In genomic region chr16:70529051-70529777, GRCh38 we compare ENCODE assay signal across 8 cellular contexts. TPM values are rescaled to one million over a fixed set of nuclear protein-coding genes. Genes with fewer than 3 reads are reported as not detected.
DNase-seq lines count a peak whose midpoint lies in the region; ATAC-seq and TF ChIP-seq lines count a peak whose summit lies in the region.

No MANE protein-coding gene starts in this region.

- H3K36me3 Mint-ChIP-seq in central memory CD8-positive, alpha-beta T cell (ENCODE audit: insufficient read depth) = peaks cover 85% of the 10 kb centered on the region

- H3K27me3 ChIP-seq in left ventricle myocardium inferior (ENCODE audit: low read depth) (no peaks in the 10 kb centered on the region), right cardiac atrium (ENCODE audit: control insufficient read depth, insufficient read depth) (no peaks in the 10 kb centered on the region)

- H3K4me3 Mint-ChIP-seq in central memory CD8-positive, alpha-beta T cell = peak overlapping the region; percentile 59

- peaks cover 46% of the 10 kb centered on the region for H3K4me1 Mint-ChIP-seq in central memory CD8-positive, alpha-beta T cell

- WGBS in right cardiac atrium = 62% methylated on average over 8 of the region's 8 CpGs

- H3K27me3 Mint-ChIP-seq in central memory CD8-positive, alpha-beta T cell = no peaks in the 10 kb centered on the region

- no peak for ATAC-seq in right cardiac atrium
- ATAC-seq in central memory CD8-positive, alpha-beta T cell (replicated peaks; ENCODE audit: extremely low read depth, poor library complexity, severe bottlenecking) = no peak
- ATAC-seq in mucosa of descending colon = peak; percentile 37
- ATAC-seq in GM21367 (IDR thresholded peaks at IDR 0.05; ENCODE audit: unreplicated experiment) = no peak
- no peak for ATAC-seq in HG03135 (IDR thresholded peaks at IDR 0.05; ENCODE audit: unreplicated experiment)

- peak; percentile 68 for TF ChIP-seq CTCF in left ventricle myocardium inferior (IDR thresholded peaks at IDR 0.05; ENCODE audit: borderline replicate concordance)
- no peak for TF ChIP-seq CTCF in mucosa of descending colon (IDR thresholded peaks at IDR 0.05)

- no peak overlapping the region for H3K27ac Mint-ChIP-seq in central memory CD8-positive, alpha-beta T cell (ENCODE audit: low read depth)

- H3K9me3 ChIP-seq in left ventricle myocardium inferior (replicated peaks) (no peaks in the 10 kb centered on the region), right cardiac atrium (ENCODE audit: control insufficient read depth, low read length) (no peaks in the 10 kb centered on the region), mucosa of descending colon (no peaks in the 10 kb centered on the region)

- H3K27ac ChIP-seq in left ventricle myocardium inferior (replicated peaks) = no peak overlapping the region
- H3K27ac ChIP-seq in right cardiac atrium (ENCODE audit: low read length) = no peak overlapping the region

- H3K4me1 ChIP-seq in left ventricle myocardium inferior (peaks cover 61% of the 10 kb centered on the region), right cardiac atrium (ENCODE audit: control insufficient read depth, insufficient read depth, low read length) (peaks cover 2% of the 10 kb centered on the region), mucosa of descending colon (ENCODE audit: low read depth) (peaks cover 17% of the 10 kb centered on the region)

- H3K36me3 ChIP-seq in left ventricle myocardium inferior (peaks cover 76% of the 10 kb centered on the region), mucosa of descending colon (ENCODE audit: low read depth) (peaks cover 13% of the 10 kb centered on the region)

- intact Hi-C loops in left ventricle myocardium inferior (cut with micrococcal nuclease) = loop anchor here (5.0 kb wide), 1 partner anchor 123 kb away; no protein-coding TSS in a partner anchor
- intact Hi-C loops in right cardiac atrium (cut with DNase I) = loop anchor here in 2 of 4 donors (10.0 kb wide), 2 partner anchors 126 to 154 kb away; no protein-coding TSS in a partner anchor
- intact Hi-C loops in mucosa of descending colon (cut with DNase I, micrococcal nuclease) = no loop called here

- H3K9me3 Mint-ChIP-seq in central memory CD8-positive, alpha-beta T cell = no peaks in the 10 kb centered on the region

- DNase-seq in left ventricle myocardium inferior = no peak
- no peak for DNase-seq in right cardiac atrium
- DNase-seq in NOMO-1 treated with DMSO at 0.1 percent for 48 hours (lab: John Stamatoyannopoulos, UW; ENCODE audit: unreplicated experiment) = peak; percentile 36
- DNase-seq in central memory CD8-positive, alpha-beta T cell (ENCODE audit: low spot score in 2 of 2) = no peak
- DNase-seq in mucosa of descending colon = peak in 1 of 3 donors; percentile 17
- DNase-seq in NCI-H146 treated with DMSO at 0.1 percent for 48 hours (lab: John Stamatoyannopoulos, UW; ENCODE audit: unreplicated experiment) = no peak

- no peak overlapping the region for H3K4me3 ChIP-seq in left ventricle myocardium inferior
- no peak overlapping the region for H3K4me3 ChIP-seq in right cardiac atrium (ENCODE audit: low read length)
- H3K4me3 ChIP-seq in mucosa of descending colon = no peak overlapping the region

RNA-seq across cellular contexts. Expression of gene SF3B3, which starts 5.6 kb away (rescaled TPM):
- total RNA-seq in left ventricle myocardium inferior = 129 TPM
- 100 to 1,000 TPM; 138 to 154 (median 144) TPM for total RNA-seq in right cardiac atrium
- polyA plus RNA-seq in right cardiac atrium = 67.5 TPM
- total RNA-seq in mucosa of descending colon = 100 to 1,000 TPM; 158 to 179 (median 173) TPM

RNA-seq across cellular contexts. Expression of gene COG4, which starts 5.9 kb away (rescaled TPM):
- total RNA-seq in left ventricle myocardium inferior = 43.7 TPM
- total RNA-seq in right cardiac atrium = 10 to 100 TPM; 30.7 to 40.8 (median 37.3) TPM
- 29.2 TPM for polyA plus RNA-seq in right cardiac atrium
- 10 to 100 TPM; 58.3 to 66.2 (median 60.5) TPM for total RNA-seq in mucosa of descending colon
